Comparison of ENCODE assay signal across 2 cellular contexts in the genomic region with DNA sequence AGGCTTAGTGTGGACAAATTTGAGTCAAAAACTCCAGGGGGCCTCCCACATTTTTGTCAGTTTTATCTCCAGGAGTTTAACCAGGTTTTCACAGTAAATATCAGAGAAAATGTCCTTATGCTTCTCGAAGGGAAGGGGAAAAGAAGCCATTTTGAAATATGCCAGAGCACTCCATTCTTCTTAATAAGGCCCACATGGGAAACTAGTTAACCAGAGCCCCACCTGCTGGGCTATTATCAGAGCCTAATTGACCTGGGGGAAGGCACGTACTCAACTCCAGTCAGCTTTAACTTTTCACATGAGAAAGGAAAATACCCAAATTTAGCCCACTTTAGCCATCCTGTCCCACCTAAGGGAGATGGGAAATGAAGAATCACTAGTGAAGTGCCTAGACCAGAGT.
TF ChIP-seq lines count a peak whose summit lies in the region.

No MANE protein-coding gene starts in this region.

TF ChIP-seq in H1, 55 proteins besides CTCF, POLR2A, EP300 and RAD21 (continued from another document):
- TF ChIP-seq RFX5 (IDR thresholded peaks at IDR 0.05; ENCODE audit: borderline replicate concordance, low read depth, low read length) = no peak

TF ChIP-seq in GM12891, 5 proteins besides CTCF, POLR2A, EP300 and RAD21 (continued from another document):
- TF ChIP-seq SPI1 (IDR thresholded peaks at IDR 0.05; ENCODE audit: low read depth, low read length) (no peak), PAX5 (IDR thresholded peaks at IDR 0.05; ENCODE audit: insufficient read depth, low read length, severe bottlenecking) (no peak), POLR2AphosphoS5 (IDR thresholded peaks at IDR 0.05; ENCODE audit: low read depth, low read length) (no peak)
